In the genomic region with DNA sequence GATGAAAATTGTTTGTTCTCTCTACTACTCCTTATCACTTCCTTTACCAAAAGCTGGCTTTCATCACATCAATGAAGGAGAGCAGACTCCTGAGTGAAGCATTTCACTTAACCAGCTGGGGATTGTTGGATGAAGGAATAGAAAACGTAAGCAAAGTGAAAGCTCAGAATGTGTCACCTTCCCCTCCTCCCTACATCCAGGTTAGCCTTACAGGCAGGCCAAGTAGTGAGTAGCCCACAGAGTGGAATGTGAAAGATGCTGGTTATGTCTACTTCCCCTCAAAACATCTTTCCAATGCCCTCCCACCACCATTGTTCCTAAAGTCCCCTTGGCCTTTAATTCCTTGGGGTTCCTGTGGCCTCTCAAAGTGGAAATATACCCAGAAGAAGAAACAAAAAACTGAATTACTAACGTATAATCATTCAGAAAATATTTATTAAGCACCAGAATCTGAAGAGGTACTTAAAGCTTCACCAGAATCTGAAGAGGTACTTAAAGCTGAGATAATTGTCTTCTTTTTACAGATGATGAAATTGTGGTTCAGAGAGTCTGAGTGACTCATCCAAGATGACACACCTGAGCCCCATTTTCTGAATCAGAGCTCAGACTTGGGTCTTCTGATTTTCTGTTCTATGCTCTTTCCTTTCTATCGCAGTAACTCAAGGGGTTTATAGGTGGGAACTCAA, we compare ENCODE assay signal across 1 cellular context.
TF ChIP-seq lines count a peak whose summit lies in the region.

No MANE protein-coding gene starts in this region.

TF ChIP-seq in HepG2, 621 proteins besides CTCF, POLR2A, EP300 and RAD21:
- TF ChIP-seq CHD2 (IDR thresholded peaks at IDR 0.05; ENCODE audit: low read depth, low read length) = no peak
- TF ChIP-seq SRSF1 (optimal IDR thresholded peaks at IDR 0.05; ENCODE audit: low read depth, low read length) = no peak
- no peak for TF ChIP-seq CHCHD3 (CRISPR knock-in tag; IDR thresholded peaks at IDR 0.05)
- TF ChIP-seq MIXL1 (CRISPR knock-in tag; IDR thresholded peaks at IDR 0.05) = no peak
- no peak for TF ChIP-seq MAFF (IDR thresholded peaks at IDR 0.05; ENCODE audit: low read depth, low read length)
- TF ChIP-seq HIVEP1 (CRISPR knock-in tag; IDR thresholded peaks at IDR 0.05) = no peak
